9 cellular contexts compared by ENCODE assay signal in genomic region chr3:44529927-44530326, GRCh38. TPM values are rescaled to one million over a fixed set of nuclear protein-coding genes. Genes with fewer than 3 reads are reported as not detected.
A peak's percentile ranks its signal among the peaks of the same experiment; 100 is the strongest.
DNase-seq lines count a peak whose midpoint lies in the region; ATAC-seq, FAIRE-seq and TF ChIP-seq lines count a peak whose summit lies in the region.
"Had no signal": no experiment of that assay in that cellular context is flagged by ENCODE, and none has a peak within 500 bp of the region (broad histone marks: within the 10 kb centered on the region; RNA-seq: fewer than 3 reads in every experiment).

No MANE protein-coding gene starts in this region.

- ATAC-seq in left colon (peak; percentile 46), omental fat pad (ENCODE audit: low FRiP score) (no peak)
- no peak for ATAC-seq in activated CD4-positive, CD25-positive, alpha-beta regulatory T cell treated with anti-CD3 and anti-CD28 coated beads, Interleukin-2, amount 50 U/mL, for 24 hours

- no peak for FAIRE-seq in D721Med (lab: Jason Lieb, UNC)

- H3K9me3 Mint-ChIP-seq in activated T-helper 1 cell treated with anti-CD3 and anti-CD28 coated beads, Interleukin-12 subunit alpha, Interleukin-12 subunit beta, Interleukin-2, Interleukin-4 antibody, amounts not matched to agents 30 ng/mL and 10 ng/mL and 1 ng/mL, durations not matched to agents 14 hours and 24 hours and 36 hours = no peaks in the 10 kb centered on the region
- H3K9me3 Mint-ChIP-seq: IgD-negative memory B cell had no signal

- no peaks in the 10 kb centered on the region for H3K36me3 Mint-ChIP-seq in activated T-helper 1 cell treated with anti-CD3 and anti-CD28 coated beads, Interleukin-12 subunit alpha, Interleukin-12 subunit beta, Interleukin-2, Interleukin-4 antibody, amounts not matched to agents 30 ng/mL and 10 ng/mL and 1 ng/mL, durations not matched to agents 14 hours and 24 hours and 36 hours (ENCODE audit: low read depth)

- H3K4me3 Mint-ChIP-seq in activated T-helper 1 cell treated with anti-CD3 and anti-CD28 coated beads, Interleukin-12 subunit alpha, Interleukin-12 subunit beta, Interleukin-2, Interleukin-4 antibody, amounts not matched to agents 30 ng/mL and 10 ng/mL and 1 ng/mL, durations not matched to agents 14 hours and 24 hours and 36 hours = no peak overlapping the region
- H3K4me3 Mint-ChIP-seq: IgD-negative memory B cell had no signal

- H3K4me3 ChIP-seq in GM12875 (ENCODE audit: low read depth, low read length) = no peak overlapping the region
- H3K4me3 ChIP-seq: adrenal gland had no signal

- H3K27ac ChIP-seq in VCaP = no peak overlapping the region
- H3K27ac ChIP-seq: adrenal gland had no signal

- DNase-seq in D721Med (ENCODE audit: insufficient read length, low spot score) (no peak), left colon (peak in 1 of 2 donors; percentile 20), omental fat pad (ENCODE audit: low spot score) (no peak)
- no peak for DNase-seq in activated T-helper 1 cell treated with anti-CD3 and anti-CD28 coated beads, Interleukin-12 subunit alpha, Interleukin-12 subunit beta, Interleukin-2, Interleukin-4 antibody, amounts not matched to agents 30 ng/mL and 10 ng/mL and 1 ng/mL, durations not matched to agents 14 hours and 24 hours and 36 hours (ENCODE audit: low spot score)

- intact Hi-C loops in left colon (cut with DNase I, micrococcal nuclease) = loop anchor here (5.0 to 10.0 kb wide), 2 partner anchors 382 to 385 kb away; no protein-coding TSS in a partner anchor
- intact Hi-C loops in activated T-helper 1 cell treated with anti-CD3 and anti-CD28 coated beads, Interleukin-12 subunit alpha, Interleukin-12 subunit beta, Interleukin-2, Interleukin-4 antibody, amounts not matched to agents 30 ng/mL and 10 ng/mL and 1 ng/mL, durations not matched to agents 14 hours and 24 hours and 36 hours (cut with micrococcal nuclease) = loop anchor here (5.0 kb wide), 1 partner anchor 208 kb away; no protein-coding TSS in a partner anchor

- no peak overlapping the region for H3K27ac Mint-ChIP-seq in activated T-helper 1 cell treated with anti-CD3 and anti-CD28 coated beads, Interleukin-12 subunit alpha, Interleukin-12 subunit beta, Interleukin-2, Interleukin-4 antibody, amounts not matched to agents 30 ng/mL and 10 ng/mL and 1 ng/mL, durations not matched to agents 14 hours and 24 hours and 36 hours
- H3K27ac Mint-ChIP-seq: IgD-negative memory B cell had no signal

- H3K4me1 Mint-ChIP-seq in activated T-helper 1 cell treated with anti-CD3 and anti-CD28 coated beads, Interleukin-12 subunit alpha, Interleukin-12 subunit beta, Interleukin-2, Interleukin-4 antibody, amounts not matched to agents 30 ng/mL and 10 ng/mL and 1 ng/mL, durations not matched to agents 14 hours and 24 hours and 36 hours (ENCODE audit: low read depth) = peaks cover 4% of the 10 kb centered on the region

- peaks cover 10% of the 10 kb centered on the region for H3K27me3 Mint-ChIP-seq in activated T-helper 1 cell treated with anti-CD3 and anti-CD28 coated beads, Interleukin-12 subunit alpha, Interleukin-12 subunit beta, Interleukin-2, Interleukin-4 antibody, amounts not matched to agents 30 ng/mL and 10 ng/mL and 1 ng/mL, durations not matched to agents 14 hours and 24 hours and 36 hours (ENCODE audit: insufficient read depth)

- peak; percentile 50 for TF ChIP-seq CTCF in D721Med (IDR thresholded peaks at IDR 0.05; ENCODE audit: insufficient read depth, missing control alignments)
- TF ChIP-seq CTCF in GM12875 (IDR thresholded peaks at IDR 0.05; ENCODE audit: borderline replicate concordance, insufficient read depth, low read depth, low read length) = peak; percentile 49; the same call in 1 of the 2 replicates
- TF ChIP-seq CTCF in VCaP (conservative IDR thresholded peaks at IDR 0.05) = peak; percentile 79
- TF ChIP-seq CTCF in omental fat pad (IDR thresholded peaks at IDR 0.05) = no peak

RNA-seq across cellular contexts. Expression of gene ZKSCAN7, which starts 25.1 kb away (rescaled TPM):
- total RNA-seq in left colon = 1 to 10 TPM; 1.1 TPM
- total RNA-seq in omental fat pad = 1 to 10 TPM; 1.8 to 7.6 (median 3.9) TPM
- 0.73 and 0.80 TPM in 2 replicates for total RNA-seq in activated T-helper 1 cell treated with anti-CD3 and anti-CD28 coated beads, Interleukin-12 subunit alpha, Interleukin-12 subunit beta, Interleukin-2, Interleukin-4 antibody, amounts not matched to agents 30 ng/mL and 10 ng/mL and 1 ng/mL, durations not matched to agents 14 hours and 24 hours and 36 hours

RNA-seq across cellular contexts. Expression of gene ZNF445, which starts 52.5 kb away (rescaled TPM):
- 10 to 100 TPM; 13.4 to 14.7 TPM for total RNA-seq in left colon
- 10 to 100 TPM in 1 of 4 donors, 1 to 10 TPM in 3; 4.6 to 10.1 (median 6.6) TPM for total RNA-seq in omental fat pad
- 18.7 and 19.3 TPM in 2 replicates for total RNA-seq in activated T-helper 1 cell treated with anti-CD3 and anti-CD28 coated beads, Interleukin-12 subunit alpha, Interleukin-12 subunit beta, Interleukin-2, Interleukin-4 antibody, amounts not matched to agents 30 ng/mL and 10 ng/mL and 1 ng/mL, durations not matched to agents 14 hours and 24 hours and 36 hours

RNA-seq across cellular contexts. Expression of gene ZNF660, which starts 54.8 kb away (rescaled TPM):
- total RNA-seq in left colon = 1 to 10 TPM; 1.2 to 1.5 TPM
- total RNA-seq in omental fat pad = 1 to 10 TPM; 1.4 to 3.5 (median 1.8) TPM
- 0.21 TPM in 1 of 2 replicates, not detected in the other for total RNA-seq in activated T-helper 1 cell treated with anti-CD3 and anti-CD28 coated beads, Interleukin-12 subunit alpha, Interleukin-12 subunit beta, Interleukin-2, Interleukin-4 antibody, amounts not matched to agents 30 ng/mL and 10 ng/mL and 1 ng/mL, durations not matched to agents 14 hours and 24 hours and 36 hours

Comparison
In these comparisons a context has a peak if more than half of its experiments do, and no peak if none do; other contexts are left out.
1. CTCF ChIP-seq: peak in D721Med (single experiment), GM12875 (single experiment) and VCaP (single experiment); none in omental fat pad (0 of 3).